Comparison of ENCODE assay signal across 8 cellular contexts in genomic region chr14:101875726-101876268, GRCh38.
DNase-seq lines count a peak whose midpoint lies in the region; ATAC-seq, FAIRE-seq and TF ChIP-seq lines count a peak whose summit lies in the region.

No MANE protein-coding gene starts in this region.

- peak overlapping the region; percentile 43 to 93 (median 66) for H3K4me3 Mint-ChIP-seq in IgD-negative memory B cell

- intact Hi-C loops in endothelial cell of umbilical vein (cut with micrococcal nuclease) (loop anchor here (1.0 kb wide), 2 partner anchors 65 to 73 kb away; no protein-coding TSS in a partner anchor), kidney (cut with DNase I) (no loop called here)

- ATAC-seq in GM19455 (IDR thresholded peaks at IDR 0.05; ENCODE audit: unreplicated experiment) = peak; percentile 24
- ATAC-seq in HG03469 (IDR thresholded peaks at IDR 0.05; ENCODE audit: unreplicated experiment) = no peak
- ATAC-seq in HG03442 (IDR thresholded peaks at IDR 0.05; ENCODE audit: unreplicated experiment) = no peak

- H3K4me2 ChIP-seq in BLaER1 (peak overlapping the region; percentile 88), endothelial cell of umbilical vein (ENCODE audit: insufficient read depth, low read length) (no peak overlapping the region)

- H2AFZ ChIP-seq in endothelial cell of umbilical vein (ENCODE audit: low read depth, low read length) = no peak overlapping the region

- peak overlapping the region; percentile 88 to 98 (median 94) for H3K27ac Mint-ChIP-seq in IgD-negative memory B cell

- dilution Hi-C loops in endothelial cell of umbilical vein (cut with MboI; ENCODE audit: extremely low pct_ligation_motif_present, low sequenced_read_pairs) = no loop called here

- H3K9ac ChIP-seq in BLaER1 (peak overlapping the region; percentile 85), endothelial cell of umbilical vein (replicated peaks; ENCODE audit: extremely low read depth, insufficient read depth, low read length) (peak overlapping the region; percentile 31), kidney (ENCODE audit: low read length in 2 of 2) (no peak overlapping the region)

- H3K27me3 ChIP-seq in BLaER1 (no peaks in the 10 kb centered on the region), endothelial cell of umbilical vein (ENCODE audit: control insufficient read depth in 2 of 2, insufficient read depth in 2 of 2, low read length in 2 of 2) (no peaks in the 10 kb centered on the region)

- H3K9me1 ChIP-seq in endothelial cell of umbilical vein (replicated peaks; ENCODE audit: control insufficient read depth, extremely low read depth, insufficient read depth, low read length) = no peaks in the 10 kb centered on the region

- H3K4me3 ChIP-seq in BLaER1 (peak overlapping the region; percentile 50), endothelial cell of umbilical vein (replicated peaks in 1 of 3; ENCODE audit: insufficient read depth in 1 of 3, low read depth in 1 of 3, low read length in 3 of 3) (no peak overlapping the region), kidney (ENCODE audit: low read length in 2 of 2) (no peak overlapping the region)

- peaks cover 4% of the 10 kb centered on the region; the same call in 1 of the 2 replicates for H3K9me3 ChIP-seq in BLaER1
- H3K9me3 ChIP-seq in endothelial cell of umbilical vein (replicated peaks; ENCODE audit: control insufficient read depth, insufficient read depth, low read length) = no peaks in the 10 kb centered on the region
- no peaks in the 10 kb centered on the region for H3K9me3 ChIP-seq in kidney (ENCODE audit: control insufficient read depth in 1 of 2, low read length in 2 of 2)

- H3K4me1 ChIP-seq in BLaER1 = peaks cover 94% of the 10 kb centered on the region
- peaks cover 20% of the 10 kb centered on the region for H3K4me1 ChIP-seq in endothelial cell of umbilical vein (ENCODE audit: control insufficient read depth, extremely low read depth, insufficient read depth, low read length)
- H3K4me1 ChIP-seq in kidney (ENCODE audit: control insufficient read depth in 1 of 2, insufficient read depth in 1 of 2, low read depth in 1 of 2, low read length in 2 of 2) = peaks cover 0 to 4% of the 10 kb centered on the region in 2 donors

- DNase-seq in endothelial cell of umbilical vein (ENCODE audit: low read depth, low spot score) = no peak
- no peak for DNase-seq in NCI-H1048 (lab: John Stamatoyannopoulos, UW)
- no peak for DNase-seq in kidney

- TF ChIP-seq POLR2A in endothelial cell of umbilical vein (IDR thresholded peaks at IDR 0.05; ENCODE audit: low read depth, low read length) = no peak

- no peaks in the 10 kb centered on the region for H3K27me3 Mint-ChIP-seq in IgD-negative memory B cell

- no TSS peak for BruUV-seq in endothelial cell of umbilical vein (replicated peaks; lab: Mats Ljungman, UMichigan)

- CTCF ChIA-PET in endothelial cell of umbilical vein (lab: Charles Lee) = interaction anchor here (0.9 to 3.2 kb wide), 3 partner anchors 11 to 169 kb away, joined by 3 to 11 read pairs (median 4); no protein-coding TSS in a partner anchor

- no peaks in the 10 kb centered on the region for H3K9me3 Mint-ChIP-seq in IgD-negative memory B cell

- peaks cover 44% of the 10 kb centered on the region for H3K36me3 ChIP-seq in BLaER1
- H3K36me3 ChIP-seq in endothelial cell of umbilical vein (ENCODE audit: control insufficient read depth in 2 of 2, extremely low read depth in 1 of 2, insufficient read depth in 2 of 2, low read length in 2 of 2) = peaks cover 0 to 8% of the 10 kb centered on the region in 2 experiments
- H3K36me3 ChIP-seq in kidney (ENCODE audit: control insufficient read depth in 1 of 2, insufficient read depth in 2 of 2, low read length in 2 of 2) = peaks cover 0 to 6% of the 10 kb centered on the region in 2 donors

- peaks cover 31% of the 10 kb centered on the region for H3K79me2 ChIP-seq in endothelial cell of umbilical vein (ENCODE audit: control insufficient read depth, insufficient read depth, low read length)

- POLR2A ChIA-PET in endothelial cell of umbilical vein (lab: Charles Lee) = no interaction called here

- peaks cover 35 to 64% (median 53%) of the 10 kb centered on the region in 3 donors for H3K4me1 Mint-ChIP-seq in IgD-negative memory B cell

- TF ChIP-seq CTCF in endothelial cell of umbilical vein (IDR thresholded peaks at IDR 0.05; ENCODE audit: extremely low read depth in 1 of 2, insufficient read depth in 1 of 2, low read depth in 1 of 2, low read length in 2 of 2) (no peak), kidney (IDR thresholded peaks at IDR 0.05; ENCODE audit: borderline replicate concordance, extremely low read depth, insufficient read depth) (no peak)

- peak overlapping the region; percentile 99 for H3K27ac ChIP-seq in BLaER1
- H3K27ac ChIP-seq in endothelial cell of umbilical vein (ENCODE audit: insufficient read depth, low read depth, low read length) = peak overlapping the region; percentile 47
- no peak overlapping the region for H3K27ac ChIP-seq in kidney (ENCODE audit: low read depth in 2 of 2, low read length in 2 of 2)

- FAIRE-seq in endothelial cell of umbilical vein (lab: Jason Lieb, UNC) (no peak), kidney (lab: Jason Lieb, UNC) (no peak)

- peaks cover 5% of the 10 kb centered on the region for H3K36me3 Mint-ChIP-seq in IgD-negative memory B cell

- H4K20me1 ChIP-seq in BLaER1 (no peaks in the 10 kb centered on the region), endothelial cell of umbilical vein (replicated peaks; ENCODE audit: control insufficient read depth, extremely low read depth, insufficient read depth, low read length) (no peaks in the 10 kb centered on the region)

TF ChIP-seq in endothelial cell of umbilical vein, 7 proteins besides CTCF, POLR2A, EP300 and RAD21:
- TF ChIP-seq EZH2 (IDR thresholded peaks at IDR 0.05; ENCODE audit: borderline replicate concordance, low read depth, low read length, severe bottlenecking) (no peak), MAX (IDR thresholded peaks at IDR 0.05; ENCODE audit: insufficient read depth, insufficient read length) (no peak), GATA2 (IDR thresholded peaks at IDR 0.05; ENCODE audit: insufficient read depth, insufficient read length, low read depth, low read length) (no peak), MYC (IDR thresholded peaks at IDR 0.05; ENCODE audit: low read depth, low read length) (no peak), JUN (IDR thresholded peaks at IDR 0.05; ENCODE audit: borderline replicate concordance, insufficient read depth, insufficient read length, low read depth) (no peak), FOS (IDR thresholded peaks at IDR 0.05; ENCODE audit: borderline replicate concordance, insufficient read depth, low read length) (no peak), POLR2AphosphoS5 (IDR thresholded peaks at IDR 0.05; ENCODE audit: insufficient read depth, low read depth, low read length) (no peak)

Comparison
In these comparisons a context has a peak if more than half of its experiments do, and no peak if none do; other contexts are left out.
1. H3K27ac ChIP-seq: peak in BLaER1 (single experiment) and endothelial cell of umbilical vein (single experiment); none in kidney (0 of 2).
2. H3K9ac ChIP-seq: peak in BLaER1 (single experiment) and endothelial cell of umbilical vein (single experiment); none in kidney (0 of 2).